ENCODE assay signal across 13 cellular contexts in the genomic region with DNA sequence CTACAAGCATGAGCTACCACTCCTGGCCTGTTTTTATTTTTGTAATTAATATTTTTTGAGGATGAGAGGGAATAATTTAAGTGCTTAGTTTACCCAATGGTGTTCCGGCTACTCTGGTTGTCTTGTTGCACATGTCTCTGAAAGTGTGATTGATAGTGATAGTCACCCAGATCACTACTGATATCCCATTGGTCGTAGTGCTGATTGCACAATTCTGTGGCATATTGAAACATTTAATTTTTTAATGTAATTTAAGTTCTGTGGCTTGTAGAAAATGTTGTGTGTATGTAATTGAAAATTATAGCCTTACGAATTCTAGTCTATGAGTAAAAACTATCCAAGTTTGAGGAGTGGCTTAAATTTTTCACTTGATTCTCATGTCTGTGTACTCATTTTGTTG.
"Had no signal": no experiment of that assay in that cellular context is flagged by ENCODE, and none has a peak within 500 bp of the region (broad histone marks: within the 10 kb centered on the region; RNA-seq: fewer than 3 reads in every experiment).

No MANE protein-coding gene starts in this region.

- H3K27ac Mint-ChIP-seq: activated naive CD4-positive, alpha-beta T cell treated with anti-CD3 and anti-CD28 coated beads for 36 hours; nephron had no signal

- H3K27me3 ChIP-seq: suprapubic skin, upper lobe of right lung had no signal

- H3K4me3 ChIP-seq: suprapubic skin, upper lobe of right lung had no signal

- H3K9me3 Mint-ChIP-seq: activated naive CD4-positive, alpha-beta T cell treated with anti-CD3 and anti-CD28 coated beads for 36 hours; activated T-helper 17 cell treated with anti-CD3 and anti-CD28 coated beads, Interleukin-2, amount 50 U/mL, for 72 hours; dendritic cell treated with granulocyte-macrophage colony-stimulating factor and Interleukin-4, amounts not matched to agents 40 ng/mL and 50 ng/mL, for 4 days; nephron had no signal

- DNase-seq: activated naive CD4-positive, alpha-beta T cell treated with anti-CD3 and anti-CD28 coated beads for 36 hours; occipital lobe; stimulated activated CD4-positive, alpha-beta T cell treated with anti-CD3 and anti-CD28 coated beads, Interleukin-2, amount 100 ng/mL, for 48 hours; stimulated activated naive CD8-positive, alpha-beta T cell treated with anti-CD3 and anti-CD28 coated beads, Interleukin-15, Interleukin-2, amounts not matched to agents 100 U/mL and 50 U/mL, for 24 hours; T1000; upper lobe of right lung; WERI-Rb-1 had no signal

- H3K27me3 Mint-ChIP-seq: activated CD4-positive, alpha-beta T cell treated with anti-CD3 and anti-CD28 coated beads for 36 hours; activated T-helper 17 cell treated with anti-CD3 and anti-CD28 coated beads, Interleukin-2, amount 50 U/mL, for 72 hours; dendritic cell treated with granulocyte-macrophage colony-stimulating factor and Interleukin-4, amounts not matched to agents 40 ng/mL and 50 ng/mL, for 4 days had no signal

- H3K9me3 ChIP-seq: suprapubic skin, upper lobe of right lung had no signal

- H3K4me3 Mint-ChIP-seq: activated CD4-positive, alpha-beta T cell treated with anti-CD3 and anti-CD28 coated beads for 36 hours; activated naive CD4-positive, alpha-beta T cell treated with anti-CD3 and anti-CD28 coated beads for 36 hours; dendritic cell treated with granulocyte-macrophage colony-stimulating factor and Interleukin-4, amounts not matched to agents 40 ng/mL and 50 ng/mL, for 4 days; nephron had no signal

- ATAC-seq: activated CD4-positive, alpha-beta T cell treated with anti-CD3 and anti-CD28 coated beads for 36 hours; left lobe of liver; stimulated activated naive CD8-positive, alpha-beta T cell treated with anti-CD3 and anti-CD28 coated beads, Interleukin-15, Interleukin-2, amounts not matched to agents 100 U/mL and 50 U/mL, for 24 hours; upper lobe of right lung had no signal

- H3K27ac ChIP-seq: suprapubic skin, upper lobe of right lung, WERI-Rb-1 had no signal
